Comparison of ENCODE assay signal across 12 cellular contexts in genomic region chr9:4814913-4815312, GRCh38. TPM values are rescaled to one million over a fixed set of nuclear protein-coding genes. Genes with fewer than 3 reads are reported as not detected.
A peak's percentile ranks its signal among the peaks of the same experiment; 100 is the strongest.
DNase-seq lines count a peak whose midpoint lies in the region; ATAC-seq, FAIRE-seq and TF ChIP-seq lines count a peak whose summit lies in the region.
"Had no signal": no experiment of that assay in that cellular context is flagged by ENCODE, and none has a peak within 500 bp of the region (broad histone marks: within the 10 kb centered on the region; RNA-seq: fewer than 3 reads in every experiment).

No MANE protein-coding gene starts in this region.

- no peak overlapping the region for H3K4me2 ChIP-seq in neural progenitor cell

- H4K20me1 ChIP-seq in neural progenitor cell (ENCODE audit: low read depth): no peaks in the 10 kb centered on the region

- H3F3A ChIP-seq in neural progenitor cell (ENCODE audit: low read depth): no peaks in the 10 kb centered on the region

- peaks cover 92% of the 10 kb centered on the region for H3K79me2 ChIP-seq in neural progenitor cell (ENCODE audit: low read depth)

- H3K9me3 ChIP-seq in neural progenitor cell (ENCODE audit: low read depth): peaks cover 6% of the 10 kb centered on the region

- H3K4me3 Mint-ChIP-seq in neural progenitor cell: no peak overlapping the region
- H3K4me3 Mint-ChIP-seq: WTC11 had no signal

- no peak for TF ChIP-seq CTCF in neural progenitor cell (IDR thresholded peaks at IDR 0.05)

- H2AFZ ChIP-seq in neural progenitor cell (replicated peaks): no peak overlapping the region

- no peaks in the 10 kb centered on the region for H3K27me3 ChIP-seq in neural progenitor cell

- no peak overlapping the region for H3K4me3 ChIP-seq in neural progenitor cell

- FAIRE-seq in GM18507 (lab: Jason Lieb, UNC): peak; percentile 91
- FAIRE-seq: keratinocyte had no signal

- in situ Hi-C loops in KBM-7 (cut with MboI; ENCODE audit: low pct_unique_long_range_greater_than_20kb, low sequenced_read_pairs): no loop called here

- no peaks in the 10 kb centered on the region for H3K4me1 Mint-ChIP-seq in neural progenitor cell

- H3K27ac Mint-ChIP-seq in neural progenitor cell: no peak overlapping the region
- H3K27ac Mint-ChIP-seq: WTC11 had no signal

- peaks cover 5% of the 10 kb centered on the region for H3K36me3 ChIP-seq in neural progenitor cell

- H3K9me3 Mint-ChIP-seq in neural progenitor cell: peaks cover 31% of the 10 kb centered on the region

- peaks cover 2% of the 10 kb centered on the region for H3K27me3 Mint-ChIP-seq in neural progenitor cell (ENCODE audit: insufficient read depth, low read depth)

- ATAC-seq in GM21390 (IDR thresholded peaks at IDR 0.05; ENCODE audit: unreplicated experiment) (peak; percentile 59), left lobe of liver (peak; percentile 60)
- ATAC-seq: PC-3 had no signal

- peaks cover 8% of the 10 kb centered on the region for H3K36me3 Mint-ChIP-seq in neural progenitor cell
- H3K36me3 Mint-ChIP-seq: WTC11 had no signal

- no peaks in the 10 kb centered on the region for H3K4me1 ChIP-seq in neural progenitor cell

- H3K27ac ChIP-seq in neural progenitor cell: no peak overlapping the region

- DNase-seq in GM18507 (ENCODE audit: extremely low spot score, insufficient read length, low read depth): no peak
- peak; percentile 21 for DNase-seq in KBM-7
- DNase-seq in left lobe of liver (ENCODE audit: low spot score): no peak
- no peak for DNase-seq in HPDE6-E6E7 (ENCODE audit: extremely low spot score)
- DNase-seq in NCI-H2196 (lab: John Stamatoyannopoulos, UW; ENCODE audit: unreplicated experiment): no peak
- DNase-seq in NCI-H748 (lab: John Stamatoyannopoulos, UW; ENCODE audit: unreplicated experiment): no peak
- no peak for DNase-seq in neural progenitor cell (ENCODE audit: low spot score)
- DNase-seq: NCI-H1105, PC-3 had no signal

- H3K9ac ChIP-seq in neural progenitor cell: no peak overlapping the region

RNA-seq across cellular contexts. Expression of gene RCL1, which starts 22.2 kb away (rescaled TPM):
- 48.8 TPM for total RNA-seq in left lobe of liver
- 17.9 and 19.5 TPM in 2 replicates for total RNA-seq in neural progenitor cell (ENCODE audit: low replicate concordance)
